ENCODE assay signal across 1 cellular context in the genomic region with DNA sequence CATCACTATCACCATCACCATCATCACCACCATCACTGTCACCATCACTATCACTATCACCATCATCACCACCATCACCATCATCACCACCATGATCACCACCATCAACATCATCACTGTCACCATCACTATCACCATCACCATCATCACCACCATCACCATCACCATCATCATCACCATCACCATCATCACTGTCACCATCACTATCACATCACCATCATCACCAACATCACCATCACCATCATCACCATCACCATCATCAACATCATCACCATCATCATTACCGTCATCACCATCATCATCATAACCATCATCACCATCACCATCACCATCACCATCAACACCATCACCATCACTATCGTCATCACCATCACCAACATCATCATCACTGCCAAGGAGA.
TF ChIP-seq lines count a peak whose summit lies in the region.

No MANE protein-coding gene starts in this region.

TF ChIP-seq in HepG2, 621 proteins besides CTCF, POLR2A, EP300 and RAD21 (continued from another document and continues in another):
- TF ChIP-seq ASH2L (IDR thresholded peaks at IDR 0.05; ENCODE audit: insufficient read length, low read depth, low read length) (no peak), NFE2L1 (CRISPR knock-in tag; IDR thresholded peaks at IDR 0.05; ENCODE audit: borderline replicate concordance) (no peak), SOX6 (IDR thresholded peaks at IDR 0.05) (0 out of 2 replicates have a peak, but pooled peaks have one; percentile 80), SOX6 (CRISPR knock-in tag; IDR thresholded peaks at IDR 0.05) (no peak), NBN (conservative IDR thresholded peaks at IDR 0.05) (peak; percentile 93), XBP1 (CRISPR knock-in tag; IDR thresholded peaks at IDR 0.05) (no peak), ATM (IDR thresholded peaks at IDR 0.05; ENCODE audit: borderline replicate concordance) (peak; percentile 80; the same call in 1 of the 2 replicates), ATF7 (IDR thresholded peaks at IDR 0.05) (peak; percentile 59), ATF7 (CRISPR knock-in tag; IDR thresholded peaks at IDR 0.05) (no peak), ZBTB40 (IDR thresholded peaks at IDR 0.05) (peak; percentile 26; the same call in 1 of the 2 replicates), ZBTB40 (CRISPR knock-in tag; IDR thresholded peaks at IDR 0.05) (no peak), SP1 (IDR thresholded peaks at IDR 0.05) (peak; percentile 71; the same call in 1 of the 2 replicates), SP1 (CRISPR knock-in tag; IDR thresholded peaks at IDR 0.05) (no peak), ATF5 (CRISPR knock-in tag; IDR thresholded peaks at IDR 0.05; ENCODE audit: low read depth) (no peak), RNF219 (CRISPR knock-in tag; IDR thresholded peaks at IDR 0.05) (no peak), PLRG1 (conservative IDR thresholded peaks at IDR 0.05) (peak; percentile 96), PHB2 (IDR thresholded peaks at IDR 0.05; ENCODE audit: partially characterized antibody) (peak; percentile 82), ZNF282 (IDR thresholded peaks at IDR 0.05; ENCODE audit: partially characterized antibody) (peak; percentile 66), CREB1 (IDR thresholded peaks at IDR 0.05) (peak; percentile 98), CREB1 (CRISPR knock-in tag; IDR thresholded peaks at IDR 0.05) (no peak), ZBTB10 (CRISPR knock-in tag; IDR thresholded peaks at IDR 0.05; ENCODE audit: borderline replicate concordance) (no peak), ARNT (IDR thresholded peaks at IDR 0.05) (0 out of 2 replicates have a peak, but pooled peaks have one; percentile 56), SETDB1 (CRISPR knock-in tag; IDR thresholded peaks at IDR 0.05; ENCODE audit: borderline replicate concordance) (no peak), FOXP1 (IDR thresholded peaks at IDR 0.05) (peak; percentile 50), FOXP1 (CRISPR knock-in tag; IDR thresholded peaks at IDR 0.05) (no peak), NFRKB (IDR thresholded peaks at IDR 0.05) (peak; percentile 19; the same call in 1 of the 2 replicates)
- TF ChIP-seq, protein P1, sequence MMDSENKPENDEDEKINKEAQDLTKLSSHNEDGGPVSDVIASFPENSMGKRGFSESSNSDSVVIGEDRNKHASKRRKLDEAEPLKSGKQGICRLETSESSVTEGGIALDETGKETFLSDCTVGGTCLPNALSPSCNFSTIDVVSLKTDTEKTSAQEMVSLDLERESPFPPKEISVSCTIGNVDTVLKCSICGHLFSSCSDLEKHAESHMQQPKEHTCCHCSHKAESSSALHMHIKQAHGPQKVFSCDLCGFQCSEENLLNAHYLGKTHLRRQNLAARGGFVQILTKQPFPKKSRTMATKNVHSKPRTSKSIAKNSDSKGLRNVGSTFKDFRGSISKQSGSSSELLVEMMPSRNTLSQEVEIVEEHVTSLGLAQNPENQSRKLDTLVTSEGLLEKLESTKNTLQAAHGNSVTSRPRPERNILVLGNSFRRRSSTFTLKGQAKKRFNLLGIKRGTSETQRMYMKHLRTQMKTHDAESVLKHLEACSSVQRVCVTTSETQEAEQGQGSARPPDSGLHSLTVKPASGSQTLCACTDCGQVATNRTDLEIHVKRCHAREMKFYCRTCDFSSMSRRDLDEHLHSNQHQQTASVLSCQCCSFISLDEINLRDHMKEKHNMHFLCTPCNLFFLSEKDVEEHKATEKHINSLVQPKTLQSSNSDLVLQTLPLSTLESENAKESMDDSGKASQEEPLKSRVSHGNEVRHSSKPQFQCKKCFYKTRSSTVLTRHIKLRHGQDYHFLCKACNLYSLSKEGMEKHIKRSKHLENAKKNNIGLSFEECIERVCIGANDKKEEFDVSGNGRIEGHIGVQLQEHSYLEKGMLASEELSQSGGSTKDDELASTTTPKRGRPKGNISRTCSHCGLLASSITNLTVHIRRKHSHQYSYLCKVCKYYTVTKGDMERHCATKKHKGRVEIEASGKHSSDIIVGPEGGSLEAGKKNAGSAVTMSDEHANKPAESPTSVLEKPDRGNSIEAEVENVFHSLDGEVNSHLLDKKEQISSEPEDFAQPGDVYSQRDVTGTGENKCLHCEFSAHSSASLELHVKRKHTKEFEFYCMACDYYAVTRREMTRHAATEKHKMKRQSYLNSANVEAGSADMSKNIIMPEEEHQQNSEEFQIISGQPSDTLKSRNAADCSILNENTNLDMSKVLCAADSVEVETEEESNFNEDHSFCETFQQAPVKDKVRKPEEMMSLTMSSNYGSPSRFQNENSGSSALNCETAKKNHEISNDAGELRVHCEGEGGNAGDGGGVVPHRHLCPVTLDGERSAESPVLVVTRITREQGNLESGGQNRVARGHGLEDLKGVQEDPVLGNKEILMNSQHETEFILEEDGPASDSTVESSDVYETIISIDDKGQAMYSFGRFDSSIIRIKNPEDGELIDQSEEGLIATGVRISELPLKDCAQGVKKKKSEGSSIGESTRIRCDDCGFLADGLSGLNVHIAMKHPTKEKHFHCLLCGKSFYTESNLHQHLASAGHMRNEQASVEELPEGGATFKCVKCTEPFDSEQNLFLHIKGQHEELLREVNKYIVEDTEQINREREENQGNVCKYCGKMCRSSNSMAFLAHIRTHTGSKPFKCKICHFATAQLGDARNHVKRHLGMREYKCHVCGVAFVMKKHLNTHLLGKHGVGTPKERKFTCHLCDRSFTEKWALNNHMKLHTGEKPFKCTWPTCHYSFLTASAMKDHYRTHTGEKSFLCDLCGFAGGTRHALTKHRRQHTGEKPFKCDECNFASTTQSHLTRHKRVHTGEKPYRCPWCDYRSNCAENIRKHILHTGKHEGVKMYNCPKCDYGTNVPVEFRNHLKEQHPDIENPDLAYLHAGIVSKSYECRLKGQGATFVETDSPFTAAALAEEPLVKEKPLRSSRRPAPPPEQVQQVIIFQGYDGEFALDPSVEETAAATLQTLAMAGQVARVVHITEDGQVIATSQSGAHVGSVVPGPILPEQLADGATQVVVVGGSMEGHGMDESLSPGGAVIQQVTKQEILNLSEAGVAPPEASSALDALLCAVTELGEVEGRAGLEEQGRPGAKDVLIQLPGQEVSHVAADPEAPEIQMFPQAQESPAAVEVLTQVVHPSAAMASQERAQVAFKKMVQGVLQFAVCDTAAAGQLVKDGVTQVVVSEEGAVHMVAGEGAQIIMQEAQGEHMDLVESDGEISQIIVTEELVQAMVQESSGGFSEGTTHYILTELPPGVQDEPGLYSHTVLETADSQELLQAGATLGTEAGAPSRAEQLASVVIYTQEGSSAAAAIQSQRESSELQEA (CRISPR knock-in tag; IDR thresholded peaks at IDR 0.05; ENCODE audit: not compliant biosample characterization): no peak
- TF ChIP-seq, protein P2, sequence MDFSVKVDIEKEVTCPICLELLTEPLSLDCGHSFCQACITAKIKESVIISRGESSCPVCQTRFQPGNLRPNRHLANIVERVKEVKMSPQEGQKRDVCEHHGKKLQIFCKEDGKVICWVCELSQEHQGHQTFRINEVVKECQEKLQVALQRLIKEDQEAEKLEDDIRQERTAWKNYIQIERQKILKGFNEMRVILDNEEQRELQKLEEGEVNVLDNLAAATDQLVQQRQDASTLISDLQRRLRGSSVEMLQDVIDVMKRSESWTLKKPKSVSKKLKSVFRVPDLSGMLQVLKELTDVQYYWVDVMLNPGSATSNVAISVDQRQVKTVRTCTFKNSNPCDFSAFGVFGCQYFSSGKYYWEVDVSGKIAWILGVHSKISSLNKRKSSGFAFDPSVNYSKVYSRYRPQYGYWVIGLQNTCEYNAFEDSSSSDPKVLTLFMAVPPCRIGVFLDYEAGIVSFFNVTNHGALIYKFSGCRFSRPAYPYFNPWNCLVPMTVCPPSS (IDR thresholded peaks at IDR 0.05): peak; percentile 99
